ENCODE assay signal across 8 cellular contexts in genomic region chr4:56424697-56425514, GRCh38. TPM values are rescaled to one million over a fixed set of nuclear protein-coding genes. Genes with fewer than 3 reads are reported as not detected.
A peak's percentile ranks its signal among the peaks of the same experiment; 100 is the strongest.
DNase-seq lines count a peak whose midpoint lies in the region; ATAC-seq and TF ChIP-seq lines count a peak whose summit lies in the region.

No MANE protein-coding gene starts in this region.

- no peak overlapping the region for H3K27ac ChIP-seq in CD4-positive, alpha-beta T cell (ENCODE audit: low read depth, low read length)
- H3K27ac ChIP-seq in HCT116 (ENCODE audit: low read depth, low read length) (no peak overlapping the region), prostate gland (no peak overlapping the region)

- CTCF ChIA-PET in CD4-positive, alpha-beta T cell (lab: Charles Lee), result interaction anchor here (1.1 to 3.0 kb wide), 6 partner anchors 10 to 412 kb away, joined by 3 to 25 read pairs (median 6); partner anchors contain the start of genes PAICS and PPAT
- CTCF ChIA-PET in HCT116 (lab: Charles Lee), result interaction anchor here (0.7 to 1.6 kb wide), 9 partner anchors 9 to 412 kb away, joined by 3 to 13 read pairs (median 4); partner anchors contain the start of genes AASDH, PAICS and PPAT

- H3K4me2 ChIP-seq in HCT116 (ENCODE audit: low read length), result no peak overlapping the region

- RAD21 ChIA-PET in HCT116 (lab: Charles Lee; ENCODE audit: low non-redundant PET in 1 of 2, low total read pairs in 2 of 2, uncharacterized antibody in 2 of 2, unreplicated experiment in 2 of 2), result no interaction called here

- peak; percentile 48 for ATAC-seq in CD4-positive, alpha-beta T cell (ENCODE audit: poor library complexity)
- no peak for ATAC-seq in HCT116
- no peak for ATAC-seq in GM21529 (IDR thresholded peaks at IDR 0.05; ENCODE audit: unreplicated experiment)
- ATAC-seq in GM21786 (IDR thresholded peaks at IDR 0.05; ENCODE audit: unreplicated experiment), result no peak

- POLR2A ChIA-PET in CD4-positive, alpha-beta T cell (lab: Charles Lee), result interaction anchor here (1.1 to 3.7 kb wide), 4 partner anchors 11 to 119 kb away, joined by 3 to 24 read pairs (median 14); partner anchors contain the start of genes AASDH, PAICS and PPAT
- POLR2A ChIA-PET in HCT116 (lab: Charles Lee), result interaction anchor here (1.0 kb wide), 1 partner anchor 11 kb away, joined by 4 read pairs; the partner anchor contains the start of genes PAICS and PPAT

- intact Hi-C loops in CD4-positive, alpha-beta T cell (cut with DNase I, micrococcal nuclease), result loop anchor here (1.0 to 5.0 kb wide), 4 partner anchors 42 to 411 kb away; partner anchors contain the start of gene SRP72 (in 1 of the 2)
- intact Hi-C loops in HCT116 (cut with micrococcal nuclease) (loop anchor here (2.0 to 5.0 kb wide), 2 partner anchors 377 to 412 kb away; no protein-coding TSS in a partner anchor), prostate gland (cut with DNase I) (loop anchor here (10.0 kb wide), 1 partner anchor 410 kb away; no protein-coding TSS in a partner anchor)

- no peaks in the 10 kb centered on the region for H3K27me3 ChIP-seq in CD4-positive, alpha-beta T cell (ENCODE audit: control insufficient read depth, insufficient read depth, low read length)
- H3K27me3 ChIP-seq in HCT116 (ENCODE audit: insufficient read depth, low read length), result no peaks in the 10 kb centered on the region
- H3K27me3 ChIP-seq in prostate gland (replicated peaks; ENCODE audit: insufficient read depth), result no peaks in the 10 kb centered on the region

- H3K36me3 ChIP-seq in HCT116 (ENCODE audit: control insufficient read depth in 1 of 2, insufficient read depth in 2 of 2, low read length in 2 of 2), result 0 out of 4 replicates have a peak, but pooled peaks cover 0 to 4% of the 10 kb centered on the region in 2 experiments
- no peaks in the 10 kb centered on the region for H3K36me3 ChIP-seq in prostate gland

- no peaks in the 10 kb centered on the region for H3K4me1 ChIP-seq in HCT116 (ENCODE audit: control insufficient read depth in 1 of 2, insufficient read depth in 2 of 2, low read length in 2 of 2)
- no peaks in the 10 kb centered on the region for H3K4me1 ChIP-seq in prostate gland (replicated peaks)

- no peak overlapping the region for H3K9ac ChIP-seq in HCT116 (ENCODE audit: low read length)

- H3K4me1 Mint-ChIP-seq in CD4-positive, alpha-beta T cell (ENCODE audit: low read depth), result peaks cover 9% of the 10 kb centered on the region

- no peaks in the 10 kb centered on the region for H3K9me2 ChIP-seq in HCT116 (ENCODE audit: insufficient read depth)

- H3K4me3 ChIP-seq in HCT116 (replicated peaks in 1 of 2; ENCODE audit: low read depth in 1 of 2, low read length in 2 of 2) (no peak overlapping the region), WI38 (ENCODE audit: low read depth, low read length) (no peak overlapping the region), foreskin fibroblast (ENCODE audit: low read depth in 1 of 2, low read length in 2 of 2) (no peak overlapping the region), prostate gland (no peak overlapping the region)

- H3K79me2 ChIP-seq in HCT116 (ENCODE audit: insufficient read depth, low read length), result peaks cover 100% of the 10 kb centered on the region

- peak in 6 of 10 experiments; percentile 18 to 31 (median 26) for DNase-seq in CD4-positive, alpha-beta T cell
- DNase-seq in HCT116 (ENCODE audit: low read depth, low spot score) (no peak), foreskin fibroblast (peak; percentile 12 to 61), prostate gland (ENCODE audit: low spot score) (peak; percentile 32), NCI-H128 (lab: John Stamatoyannopoulos, UW; ENCODE audit: unreplicated experiment) (no peak)

- H3K27me3 Mint-ChIP-seq in CD4-positive, alpha-beta T cell, result no peaks in the 10 kb centered on the region

- TF ChIP-seq POLR2A in HCT116 (IDR thresholded peaks at IDR 0.05; ENCODE audit: borderline replicate concordance, extremely low read depth, insufficient read depth, insufficient read length), result no peak
- TF ChIP-seq POLR2A in prostate gland (IDR thresholded peaks at IDR 0.05), result no peak

- TF ChIP-seq RAD21 in HCT116 (IDR thresholded peaks at IDR 0.05; ENCODE audit: low read depth), result peak; percentile 47

- no peak overlapping the region for H3K4me3 Mint-ChIP-seq in CD4-positive, alpha-beta T cell

- H4K20me1 ChIP-seq in HCT116 (ENCODE audit: insufficient read depth), result peaks cover 66% of the 10 kb centered on the region

- H3K9me3 Mint-ChIP-seq in CD4-positive, alpha-beta T cell, result no peaks in the 10 kb centered on the region

- no peak overlapping the region for H3K27ac Mint-ChIP-seq in CD4-positive, alpha-beta T cell

- BruUV-seq in HCT116 (replicated peaks; lab: Mats Ljungman, UMichigan), result no TSS peak

- H2AFZ ChIP-seq in HCT116 (ENCODE audit: low read depth, low read length, poor library complexity, severe bottlenecking), result no peak overlapping the region

- WGBS in prostate gland, result 61% methylated on average over 5 of the region's 5 CpGs

- peak; percentile 86 for TF ChIP-seq CTCF in CD4-positive, alpha-beta T cell (IDR thresholded peaks at IDR 0.05)
- TF ChIP-seq CTCF in HCT116 (IDR thresholded peaks at IDR 0.05 in 2 of 3, conservative IDR thresholded peaks at IDR 0.05 in 1 of 3; ENCODE audit: borderline replicate concordance in 1 of 3, insufficient read depth in 1 of 3, low read depth in 2 of 3, low read length in 2 of 3) (peak; percentile 38 to 73 (median 67); a peak in 5 of 6 replicates), WI38 (IDR thresholded peaks at IDR 0.05; ENCODE audit: low read depth, low read length) (peak; percentile 36; the same call in 1 of the 2 replicates), foreskin fibroblast (IDR thresholded peaks at IDR 0.05; ENCODE audit: low read depth, low read length) (peak; percentile 64), prostate gland (IDR thresholded peaks at IDR 0.05) (peak in 3 of 4 experiments; percentile 64 to 68 (median 64))

- H3K36me3 Mint-ChIP-seq in CD4-positive, alpha-beta T cell (ENCODE audit: low read depth), result no peaks in the 10 kb centered on the region

- no peaks in the 10 kb centered on the region for H3K9me3 ChIP-seq in CD4-positive, alpha-beta T cell (ENCODE audit: control insufficient read depth, low read length)
- H3K9me3 ChIP-seq in HCT116 (ENCODE audit: control insufficient read depth in 1 of 2, insufficient read depth in 1 of 2, low read depth in 1 of 2, low read length in 2 of 2) (no peaks in the 10 kb centered on the region), prostate gland (no peaks in the 10 kb centered on the region)

TF ChIP-seq in HCT116, 20 proteins besides CTCF, POLR2A, EP300 and RAD21 (continues in another document):
- TF ChIP-seq EZH2phosphoT487 (IDR thresholded peaks at IDR 0.05; ENCODE audit: borderline replicate concordance), result no peak
- no peak for TF ChIP-seq ZBTB33 (IDR thresholded peaks at IDR 0.05; ENCODE audit: extremely low read depth, insufficient replicate concordance, low read length)
- no peak for TF ChIP-seq POLR2AphosphoS5 (IDR thresholded peaks at IDR 0.05; ENCODE audit: low read depth, low read length)
- no peak for TF ChIP-seq YY1 (IDR thresholded peaks at IDR 0.05; ENCODE audit: extremely low read depth, insufficient replicate concordance, low read depth, low read length)
- TF ChIP-seq ZNF274 (IDR thresholded peaks at IDR 0.05; ENCODE audit: low read depth, low read length), result no peak

RNA-seq across cellular contexts. Expression of gene PPAT, which starts 10.5 kb away (rescaled TPM):
- total RNA-seq in CD4-positive, alpha-beta T cell, result 1 to 10 TPM; 4.7 to 6.3 TPM
- 78.6 TPM for total RNA-seq in HCT116 (2021; ENCODE audit: unreplicated experiment)
- 27.5 and 29.1 TPM in 2 replicates for polyA plus RNA-seq in HCT116 (2012)
- 10 to 100 TPM in 1 of 2 donors, 1 to 10 TPM in 1; 7.0 to 12.2 TPM for total RNA-seq in prostate gland

RNA-seq across cellular contexts. Expression of gene PAICS, which starts 11.2 kb away (rescaled TPM):
- total RNA-seq in CD4-positive, alpha-beta T cell, result 10 to 100 TPM; 18.9 to 19.9 TPM
- total RNA-seq in HCT116 (2021; ENCODE audit: unreplicated experiment), result 324 TPM
- 77.8 and 119 TPM in 2 replicates for polyA plus RNA-seq in HCT116 (2012)
- 10 to 100 TPM; 33.2 to 43.3 TPM for total RNA-seq in prostate gland

RNA-seq across cellular contexts. Expression of gene AASDH, which starts 37.6 kb away (rescaled TPM):
- 10 to 100 TPM; 10.2 to 10.6 TPM for total RNA-seq in CD4-positive, alpha-beta T cell
- total RNA-seq in HCT116 (2021; ENCODE audit: unreplicated experiment) (13.7 TPM), prostate gland (10 to 100 TPM; 12.8 to 18.5 TPM)
- polyA plus RNA-seq in HCT116 (2012), result 6.2 and 8.3 TPM in 2 replicates

RNA-seq across cellular contexts. Expression of gene SRP72, which starts 42.5 kb away (rescaled TPM):
- 100 to 1,000 TPM; 108 to 119 TPM for total RNA-seq in CD4-positive, alpha-beta T cell
- total RNA-seq in HCT116 (2021; ENCODE audit: unreplicated experiment) (146 TPM), prostate gland (10 to 100 TPM; 41.4 to 46.9 TPM)
- polyA plus RNA-seq in HCT116 (2012), result 110 and 118 TPM in 2 replicates

Comparison
In these comparisons a context has a peak if more than half of its experiments do, and no peak if none do; other contexts are left out.
1. DNase-seq: peak in CD4-positive, alpha-beta T cell (6 of 10), foreskin fibroblast (2 of 2) and prostate gland (single experiment); none in HCT116 (single experiment) and NCI-H128 (single experiment).
2. CTCF ChIP-seq: peak in every context shown above with its lines; median percentile 86 in CD4-positive, alpha-beta T cell; 67 in HCT116; 64 in foreskin fibroblast; 64 in prostate gland; 36 in WI38.